Comparison of ENCODE assay signal across 14 cellular contexts in the genomic region with DNA sequence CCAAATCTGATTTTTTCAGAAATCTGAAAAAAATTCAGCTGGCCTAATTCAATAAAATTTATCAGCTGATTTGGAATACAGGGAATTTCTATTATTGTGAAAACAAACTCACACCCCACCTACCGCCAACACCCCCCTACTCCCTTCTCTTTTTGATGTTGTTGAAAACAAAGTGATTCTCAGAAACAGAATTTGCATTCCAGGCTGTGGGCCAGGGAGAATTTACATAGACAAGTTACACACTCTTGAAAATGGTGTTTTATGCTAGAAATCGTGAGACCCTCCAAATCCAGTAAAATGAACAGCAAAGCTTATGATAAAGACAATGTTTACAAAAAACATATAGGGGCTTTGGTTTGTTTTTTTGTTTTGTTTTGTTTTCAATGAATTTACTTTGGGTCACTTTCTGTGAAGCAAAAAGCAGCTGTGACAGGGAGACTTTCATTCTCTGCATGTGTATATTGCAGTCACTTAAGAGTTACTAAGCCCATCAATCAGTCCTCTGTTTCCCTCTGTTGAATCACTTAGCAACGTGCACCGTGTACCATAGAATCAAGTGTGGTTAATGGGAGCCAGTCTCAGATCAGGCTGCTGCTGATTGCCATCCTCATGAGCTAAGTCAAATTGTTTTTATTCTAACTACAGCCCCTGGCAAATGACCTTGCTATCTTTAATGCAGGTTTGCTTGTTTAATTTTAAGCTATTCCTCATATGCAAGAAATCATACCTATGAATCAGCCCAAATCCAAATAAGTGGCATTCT.
A peak's percentile ranks its signal among the peaks of the same experiment; 100 is the strongest.
DNase-seq lines count a peak whose midpoint lies in the region; ATAC-seq and TF ChIP-seq lines count a peak whose summit lies in the region.
"Had no signal": no experiment of that assay in that cellular context is flagged by ENCODE, and none has a peak within 500 bp of the region (broad histone marks: within the 10 kb centered on the region; RNA-seq: fewer than 3 reads in every experiment).

No MANE protein-coding gene starts in this region.

- no peak for TF ChIP-seq CTCF in osteoblast (IDR thresholded peaks at IDR 0.05; ENCODE audit: extremely low read depth, low read depth, low read length)

- H3K4me3 ChIP-seq in osteoblast (ENCODE audit: insufficient read depth, low read length), result no peak overlapping the region

- H2AFZ ChIP-seq in osteoblast (ENCODE audit: low read length), result no peak overlapping the region

- no peaks in the 10 kb centered on the region for H4K20me1 ChIP-seq in osteoblast (ENCODE audit: insufficient read depth, low read length)

- H3K79me2 ChIP-seq in osteoblast (ENCODE audit: insufficient read depth, low read length), result peaks cover 22% of the 10 kb centered on the region

- H3K27me3 ChIP-seq in osteoblast (ENCODE audit: insufficient read depth, low read length), result no peaks in the 10 kb centered on the region

- DNase-seq in NCI-H2107 treated with DMSO at 0.1 percent for 48 hours (lab: John Stamatoyannopoulos, UW; ENCODE audit: unreplicated experiment), result peak; percentile 10
- DNase-seq in NCI-H2107 (lab: John Stamatoyannopoulos, UW), result no peak
- peak; percentile 26 for DNase-seq in NCI-H345 treated with DMSO at 0.1 percent for 48 hours (lab: John Stamatoyannopoulos, UW; ENCODE audit: unreplicated experiment)
- peak; percentile 17 for DNase-seq in osteoblast (ENCODE audit: insufficient read length, low spot score, missing footprints)
- DNase-seq in activated gamma-delta T cell (lab: John Stamatoyannopoulos, UW), result no peak
- DNase-seq in SIG-M5 treated with dmso at 0.1 percent for 504 hours (lab: John Stamatoyannopoulos, UW; ENCODE audit: unreplicated experiment), result no peak
- DNase-seq: 8988T; activated CD4-positive, alpha-beta T cell treated with anti-CD3 and anti-CD28 coated beads for 36 hours; central memory CD4-positive, alpha-beta T cell; natural killer cell; NCI-H226; SW 1271 had no signal

- peak overlapping the region; percentile 90 for H3K27ac ChIP-seq in cingulate gyrus (ENCODE audit: low read depth, low read length)
- H3K27ac ChIP-seq in osteoblast (ENCODE audit: low read depth, low read length), result peak overlapping the region; percentile 25

- peaks cover 16% of the 10 kb centered on the region for H3K36me3 ChIP-seq in osteoblast (ENCODE audit: insufficient read depth, low read length)

- no peaks in the 10 kb centered on the region for H3K9me3 ChIP-seq in osteoblast (ENCODE audit: low read depth, low read length)

- H3K4me2 ChIP-seq in osteoblast (ENCODE audit: insufficient read depth, low read length), result no peak overlapping the region

- peaks cover 21% of the 10 kb centered on the region for H3K4me1 ChIP-seq in osteoblast (ENCODE audit: insufficient read depth, low read length)

- ATAC-seq in HG03520 (IDR thresholded peaks at IDR 0.05; ENCODE audit: unreplicated experiment), result no peak
- ATAC-seq: natural killer cell had no signal

Comparison
In these comparisons a context has a peak if more than half of its experiments do, and no peak if none do; other contexts are left out.
1. DNase-seq: peak in NCI-H2107 treated with DMSO at 0.1 percent for 48 hours (single experiment), NCI-H345 treated with DMSO at 0.1 percent for 48 hours (single experiment) and osteoblast (single experiment); none in NCI-H2107 (single experiment), activated gamma-delta T cell (single experiment) and SIG-M5 treated with dmso at 0.1 percent for 504 hours (single experiment).